ENCODE assay signal across 32 cellular contexts in genomic region chr10:11838298-11838852, GRCh38. TPM values are rescaled to one million over a fixed set of nuclear protein-coding genes. Genes with fewer than 3 reads are reported as not detected.
A peak's percentile ranks its signal among the peaks of the same experiment; 100 is the strongest.
DNase-seq lines count a peak whose midpoint lies in the region; ATAC-seq and TF ChIP-seq lines count a peak whose summit lies in the region.
"Had no signal": no experiment of that assay in that cellular context is flagged by ENCODE, and none has a peak within 500 bp of the region (broad histone marks: within the 10 kb centered on the region; RNA-seq: fewer than 3 reads in every experiment).

No MANE protein-coding gene starts in this region.

- WGBS in heart left ventricle, 4 donors, result 51 to 68% (median 64%) methylated on average over 8 of the region's 8 CpGs
- 57% methylated on average over 8 of the region's 8 CpGs for WGBS in mammary epithelial cell (ENCODE audit: low coverage, missing lambda C conversion rate)

- peak overlapping the region; percentile 48 for H3K4me2 ChIP-seq in mammary epithelial cell (ENCODE audit: insufficient read depth, low read depth, low read length)
- H3K4me2 ChIP-seq: smooth muscle cell had no signal

- H3K27ac Mint-ChIP-seq in effector memory CD8-positive, alpha-beta T cell, result peak overlapping the region in 1 of 2 donors; percentile 49
- H3K27ac Mint-ChIP-seq: activated CD4-positive, alpha-beta T cell treated with anti-CD3 and anti-CD28 coated beads for 36 hours; activated CD8-positive, alpha-beta T cell treated with anti-CD3 and anti-CD28 coated beads, Interleukin-2, amount 10 ng/mL, durations not matched to agents 7 days and 5 days; activated naive CD4-positive, alpha-beta T cell treated with anti-CD3 and anti-CD28 coated beads for 36 hours; brain; CD4-positive, alpha-beta T cell had no signal

- H3K27me3 ChIP-seq in heart left ventricle, result no peaks in the 10 kb centered on the region
- no peaks in the 10 kb centered on the region for H3K27me3 ChIP-seq in right atrium auricular region
- no peaks in the 10 kb centered on the region for H3K27me3 ChIP-seq in mammary epithelial cell (ENCODE audit: insufficient read depth, low read length)
- H3K27me3 ChIP-seq: SJSA1 had no signal

- ATAC-seq in heart left ventricle (peak in 3 of 4 donors; percentile 55 to 62 (median 61)), left lobe of liver (peak; percentile 45), HG03439 (IDR thresholded peaks at IDR 0.05; ENCODE audit: unreplicated experiment) (no peak), GM18502 (IDR thresholded peaks at IDR 0.05; ENCODE audit: poor library complexity, unreplicated experiment) (no peak)
- ATAC-seq in effector memory CD8-positive, alpha-beta T cell (replicated peaks), result no peak
- ATAC-seq: activated CD4-positive, alpha-beta T cell treated with anti-CD3 and anti-CD28 coated beads for 36 hours; activated CD8-positive, alpha-beta T cell treated with anti-CD3 and anti-CD28 coated beads, Interleukin-2, amount 10 ng/mL, durations not matched to agents 7 days and 5 days had no signal

- peaks cover 7 to 12% of the 10 kb centered on the region in 2 donors for H3K4me1 Mint-ChIP-seq in effector memory CD8-positive, alpha-beta T cell (ENCODE audit: low read depth in 2 of 2)
- H3K4me1 Mint-ChIP-seq: brain had no signal

- H3K4me3 ChIP-seq in heart left ventricle (no peak overlapping the region), right atrium auricular region (no peak overlapping the region), mammary epithelial cell (replicated peaks in 1 of 3; ENCODE audit: insufficient read depth in 1 of 3, low read depth in 2 of 3, low read length in 3 of 3) (no peak overlapping the region)
- H3K4me3 ChIP-seq: SJSA1, smooth muscle cell had no signal

- no peak overlapping the region for H3K27ac ChIP-seq in heart left ventricle
- no peak overlapping the region for H3K27ac ChIP-seq in right atrium auricular region
- no peak overlapping the region for H3K27ac ChIP-seq in mammary epithelial cell (ENCODE audit: insufficient read depth, low read depth, low read length)
- H3K27ac ChIP-seq: SJSA1, VCaP had no signal

- intact Hi-C loops in heart left ventricle (cut with DNase I), result no loop called here
- intact Hi-C loops in mammary epithelial cell (cut with micrococcal nuclease), result no loop called here

- CTCF ChIA-PET in mammary epithelial cell (lab: Charles Lee; ENCODE audit: low non-redundant PET), result no interaction called here

- H3K27me3 Mint-ChIP-seq in effector memory CD8-positive, alpha-beta T cell, result peaks cover 7 to 18% of the 10 kb centered on the region in 2 donors

- H4K20me1 ChIP-seq in mammary epithelial cell (ENCODE audit: insufficient read depth, low read length), result no peaks in the 10 kb centered on the region

- peak overlapping the region; percentile 3 for H2AFZ ChIP-seq in mammary epithelial cell (ENCODE audit: low read depth, low read length)

- H3K9ac ChIP-seq in mammary epithelial cell (ENCODE audit: insufficient read depth, low read length), result no peak overlapping the region

- H3K36me3 ChIP-seq in heart left ventricle (no peaks in the 10 kb centered on the region), right atrium auricular region (no peaks in the 10 kb centered on the region), mammary epithelial cell (ENCODE audit: insufficient read depth, low read length) (no peaks in the 10 kb centered on the region)
- H3K36me3 ChIP-seq: SJSA1 had no signal

- TF ChIP-seq POLR2A in heart left ventricle (IDR thresholded peaks at IDR 0.05), result no peak

- no peaks in the 10 kb centered on the region for H3K9me3 Mint-ChIP-seq in effector memory CD8-positive, alpha-beta T cell
- H3K9me3 Mint-ChIP-seq: activated naive CD4-positive, alpha-beta T cell treated with anti-CD3 and anti-CD28 coated beads for 36 hours; CD4-positive, alpha-beta T cell; nephron progenitor cell had no signal

- H3K79me2 ChIP-seq in mammary epithelial cell (ENCODE audit: insufficient read depth, low read length), result peaks cover 96% of the 10 kb centered on the region

- H3K36me3 Mint-ChIP-seq in effector memory CD8-positive, alpha-beta T cell (ENCODE audit: insufficient read depth), result no peaks in the 10 kb centered on the region
- H3K36me3 Mint-ChIP-seq: brain had no signal

- H3K4me3 Mint-ChIP-seq in effector memory CD8-positive, alpha-beta T cell, result no peak overlapping the region
- H3K4me3 Mint-ChIP-seq: activated CD4-positive, alpha-beta T cell treated with anti-CD3 and anti-CD28 coated beads for 36 hours; activated CD8-positive, alpha-beta T cell treated with anti-CD3 and anti-CD28 coated beads, Interleukin-2, amount 10 ng/mL, durations not matched to agents 7 days and 5 days; activated naive CD4-positive, alpha-beta T cell treated with anti-CD3 and anti-CD28 coated beads for 36 hours; brain; CD4-positive, alpha-beta T cell; nephron progenitor cell had no signal

- TF ChIP-seq CTCF in heart left ventricle (IDR thresholded peaks at IDR 0.05) (no peak), right atrium auricular region (IDR thresholded peaks at IDR 0.05) (no peak), mammary epithelial cell (conservative IDR thresholded peaks at IDR 0.05 in 1 of 2, IDR thresholded peaks at IDR 0.05 in 1 of 2; ENCODE audit: extremely low read depth in 1 of 2, insufficient read depth in 1 of 2, low read depth in 1 of 2, low read length in 2 of 2) (no peak)

- H3K9me3 ChIP-seq in heart left ventricle (no peaks in the 10 kb centered on the region), right atrium auricular region (no peaks in the 10 kb centered on the region), mammary epithelial cell (replicated peaks; ENCODE audit: insufficient read depth, low read length) (no peaks in the 10 kb centered on the region)
- H3K9me3 ChIP-seq: SJSA1 had no signal

- DNase-seq in heart left ventricle (peak in 1 of 5 donors; percentile 37), right atrium auricular region (ENCODE audit: low spot score) (no peak), mammary epithelial cell (peak; percentile 18), left lobe of liver (ENCODE audit: low spot score) (no peak), NCI-H2227 treated with DMSO at 0.1 percent for 48 hours (lab: John Stamatoyannopoulos, UW) (no peak)
- no peak for DNase-seq in effector memory CD8-positive, alpha-beta T cell
- DNase-seq: activated CD4-positive, alpha-beta T cell treated with anti-CD3 and anti-CD28 coated beads for 36 hours; activated CD8-positive, alpha-beta T cell treated with anti-CD3 and anti-CD28 coated beads, Interleukin-2, amount 10 ng/mL, durations not matched to agents 7 days and 5 days; activated naive CD4-positive, alpha-beta T cell treated with anti-CD3 and anti-CD28 coated beads for 36 hours; AML-193; CD4-positive, alpha-beta T cell; DND-41; effector CD4-positive, alpha-beta T cell; erythroblast; GF-D8; KG1; kidney; MM.1S; NCI-H1417 treated with DMSO at 0.1 percent for 48 hours; NCI-H2081; NCI-H345; NCI-H748 treated with DMSO at 0.1 percent for 48 hours; nephron progenitor cell; stimulated activated CD4-positive, alpha-beta T cell treated with anti-CD3 and anti-CD28 coated beads, Interleukin-1b, Interleukin-23, amount 100 ng/mL, for 48 hours; stimulated activated naive CD8-positive, alpha-beta T cell treated with anti-CD3 and anti-CD28 coated beads, Interleukin-15, Interleukin-2, amounts not matched to agents 100 U/mL and 50 U/mL, for 24 hours; T1000 had no signal

- dilution Hi-C loops in mammary epithelial cell (cut with HindIII; ENCODE audit: low sequenced_read_pairs), result no loop called here

- BruUV-seq in mammary epithelial cell (replicated peaks; lab: Mats Ljungman, UMichigan), result no TSS peak

- H3K4me1 ChIP-seq in heart left ventricle (no peaks in the 10 kb centered on the region), right atrium auricular region (no peaks in the 10 kb centered on the region), mammary epithelial cell (ENCODE audit: insufficient read depth, low read length) (peaks cover 14% of the 10 kb centered on the region)
- H3K4me1 ChIP-seq: SJSA1 had no signal

- in situ Hi-C loops in mammary epithelial cell (cut with MboI; ENCODE audit: low sequenced_read_pairs in 2 of 2), result no loop called here

RNA-seq across cellular contexts. Expression of gene PROSER2, which starts 15.2 kb away (rescaled TPM):
- 1 to 10 TPM in 4 of 9 donors, under 1 TPM in 5; 0.58 to 3.3 (median 0.84) TPM for total RNA-seq in heart left ventricle
- under 1 TPM; 0.38 to 0.78 TPM for polyA plus RNA-seq in heart left ventricle
- total RNA-seq in right atrium auricular region, result 1 to 10 TPM; 1.3 to 3.1 TPM
- total RNA-seq in mammary epithelial cell, result 10 to 100 TPM; 56.3 to 65.7 TPM
- polyA plus RNA-seq in mammary epithelial cell, result 20.4 TPM
- polyA minus RNA-seq in mammary epithelial cell, result 18.0 TPM
- total RNA-seq in left lobe of liver, result 38.3 TPM

Comparison
In these comparisons a context has a peak if more than half of its experiments do, and no peak if none do; other contexts are left out.
1. ATAC-seq: peak in heart left ventricle (3 of 4) and left lobe of liver (single experiment); none in HG03439 (single experiment), effector memory CD8-positive, alpha-beta T cell (single experiment) and GM18502 (single experiment).